ENCODE assay signal across 14 cellular contexts in the genomic region with DNA sequence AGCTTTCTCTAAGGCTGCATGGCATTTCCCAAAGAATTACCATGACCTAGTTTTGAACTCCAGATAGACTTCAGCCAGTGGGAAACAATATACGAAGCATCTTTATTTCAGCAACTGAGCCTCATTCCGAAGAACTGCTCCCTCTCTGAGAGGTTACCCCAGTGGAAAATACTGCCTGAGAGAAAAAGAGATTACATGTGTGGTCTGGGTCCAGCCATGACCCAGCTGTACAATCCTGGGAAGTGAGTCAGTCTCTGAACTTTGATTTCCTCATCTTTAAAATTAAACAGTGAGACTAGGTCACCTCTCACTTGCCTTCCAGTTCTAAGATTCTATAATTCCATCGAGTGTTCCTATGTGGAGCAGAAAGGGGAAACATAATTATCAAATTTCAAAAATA. TPM values are rescaled to one million over a fixed set of nuclear protein-coding genes. Genes with fewer than 3 reads are reported as not detected.
DNase-seq lines count a peak whose midpoint lies in the region; ATAC-seq and TF ChIP-seq lines count a peak whose summit lies in the region.
"Had no signal": no experiment of that assay in that cellular context is flagged by ENCODE, and none has a peak within 500 bp of the region (broad histone marks: within the 10 kb centered on the region; RNA-seq: fewer than 3 reads in every experiment).

No MANE protein-coding gene starts in this region.

- H3K27ac ChIP-seq in breast epithelium = no peak overlapping the region
- H3K27ac ChIP-seq in cingulate gyrus (ENCODE audit: low read depth, low read length) = peak overlapping the region; percentile 11
- H3K27ac ChIP-seq: 22Rv1 had no signal

- no peaks in the 10 kb centered on the region for H3K36me3 ChIP-seq in breast epithelium

- no peaks in the 10 kb centered on the region for H3K9me3 ChIP-seq in breast epithelium

- H3K36me3 Mint-ChIP-seq in MCF 10A (ENCODE audit: insufficient read depth, unreplicated experiment) = no peaks in the 10 kb centered on the region

- no peaks in the 10 kb centered on the region for H3K9me3 Mint-ChIP-seq in MCF 10A (ENCODE audit: unreplicated experiment)

- TF ChIP-seq CTCF in MCF 10A (IDR thresholded peaks at IDR 0.05; ENCODE audit: unreplicated experiment) (no peak), breast epithelium (IDR thresholded peaks at IDR 0.05) (no peak)

- no peaks in the 10 kb centered on the region for H3K27me3 Mint-ChIP-seq in MCF 10A (ENCODE audit: insufficient read depth, unreplicated experiment)

- BruUV-seq in MCF 10A (replicated peaks; lab: Mats Ljungman, UMichigan) = no TSS peak

- intact Hi-C loops in MCF 10A (cut with micrococcal nuclease) = no loop called here
- intact Hi-C loops in breast epithelium (cut with DNase I; ENCODE audit: low total_unique reads) = no loop called here

- no peaks in the 10 kb centered on the region for H3K4me1 ChIP-seq in breast epithelium

- no peak overlapping the region for H3K4me3 Mint-ChIP-seq in MCF 10A (ENCODE audit: unreplicated experiment)

- no peaks in the 10 kb centered on the region for H3K27me3 ChIP-seq in breast epithelium

- H3K27ac Mint-ChIP-seq in MCF 10A (ENCODE audit: low read depth, unreplicated experiment) = no peak overlapping the region

- POLR2A ChIA-PET in MCF 10A (lab: Yijun Ruan, JAX) = interaction anchor here (0.9 to 2.0 kb wide), 3 partner anchors 10 to 133 kb away, joined by 3 to 5 read pairs (median 3); no protein-coding TSS in a partner anchor

- no peak for TF ChIP-seq POLR2A in breast epithelium (IDR thresholded peaks at IDR 0.05)

- peak; percentile 53 for DNase-seq in MCF 10A (ENCODE audit: unreplicated experiment)
- no peak for DNase-seq in breast epithelium (ENCODE audit: low spot score in 2 of 2)
- DNase-seq in left lobe of liver (ENCODE audit: low spot score) = no peak
- no peak for DNase-seq in T1000 (lab: John Stamatoyannopoulos, UW)
- DNase-seq: activated naive CD4-positive, alpha-beta T cell treated with anti-CD3 and anti-CD28 coated beads, Interleukin-2, amount 50 U/mL, for 16 hours; GF-D8; midbrain; stimulated activated CD4-positive, alpha-beta T cell treated with anti-CD3 and anti-CD28 coated beads, Interleukin-1b, Interleukin-23, amount 100 ng/mL, for 48 hours had no signal

- H3K4me3 ChIP-seq in breast epithelium = no peak overlapping the region

- peaks cover 18% of the 10 kb centered on the region for H3K4me1 Mint-ChIP-seq in MCF 10A (ENCODE audit: insufficient read depth, unreplicated experiment)

- ATAC-seq in left lobe of liver (peak; percentile 13), HG02884 (IDR thresholded peaks at IDR 0.05; ENCODE audit: unreplicated experiment) (no peak), GM21786 (IDR thresholded peaks at IDR 0.05; ENCODE audit: unreplicated experiment) (no peak), GM21381 (IDR thresholded peaks at IDR 0.05; ENCODE audit: unreplicated experiment) (no peak)
- ATAC-seq: HCT116 had no signal

- CTCF ChIA-PET in MCF 10A (lab: Yijun Ruan, JAX) = interaction anchor here (1.3 kb wide), 1 partner anchor 9 kb away, joined by 4 read pairs; no protein-coding TSS in a partner anchor

RNA-seq across cellular contexts. Expression of a gene that starts 42.4 kb away (rescaled TPM):
- 3.4 and 4.3 TPM in 2 replicates for total RNA-seq in MCF 10A (2022)
- 10 to 100 TPM in 2 of 3 donors, 1 to 10 TPM in 1; 7.4 to 17.6 (median 10.2) TPM for total RNA-seq in breast epithelium
- total RNA-seq in left lobe of liver = 4.0 TPM
